ENCODE assay signal across 11 cellular contexts in the genomic region with DNA sequence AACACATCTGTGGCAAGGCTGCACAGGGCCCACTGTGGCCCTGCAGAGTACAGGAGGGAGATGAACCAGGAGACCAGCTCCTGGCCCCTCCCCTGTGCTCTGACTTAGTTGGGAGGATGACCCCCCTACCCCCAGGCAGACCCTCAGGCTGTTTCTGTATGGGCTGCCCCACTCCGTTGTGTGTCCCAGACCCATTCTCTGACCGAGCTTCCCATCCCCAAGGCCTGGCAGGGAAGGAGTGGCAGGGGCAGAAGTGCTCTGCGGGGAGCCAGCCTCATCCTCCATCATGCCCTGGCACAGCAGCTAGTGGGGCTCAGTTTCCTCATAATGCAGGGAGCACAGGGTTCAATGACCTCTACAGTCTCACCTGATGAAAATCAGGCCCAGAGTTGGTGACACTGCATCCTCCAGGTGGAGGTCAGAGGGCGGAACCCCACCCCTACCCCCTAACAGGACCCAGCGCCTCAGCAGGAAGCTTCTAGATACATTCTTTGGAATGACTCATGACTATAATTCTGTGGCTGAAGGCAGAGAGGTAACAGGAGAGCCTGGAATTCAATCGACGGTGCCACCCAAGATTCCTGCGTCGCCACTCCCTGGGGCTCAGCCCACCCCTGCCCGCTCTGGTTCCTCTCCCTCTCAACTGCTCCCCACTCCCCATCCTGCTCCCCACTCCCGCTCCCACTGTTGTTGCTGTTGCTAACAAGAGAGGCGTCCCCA. TPM values are rescaled to one million over a fixed set of nuclear protein-coding genes. Genes with fewer than 3 reads are reported as not detected.
DNase-seq lines count a peak whose midpoint lies in the region; ATAC-seq and TF ChIP-seq lines count a peak whose summit lies in the region.
"Had no signal": no experiment of that assay in that cellular context is flagged by ENCODE, and none has a peak within 500 bp of the region (broad histone marks: within the 10 kb centered on the region; RNA-seq: fewer than 3 reads in every experiment).

No MANE protein-coding gene starts in this region.

- CTCF ChIA-PET in HCT116 (lab: Charles Lee): interaction anchor here (1.2 to 3.0 kb wide), 2 partner anchors 8 to 24 kb away, joined by 3 to 19 read pairs; no protein-coding TSS in a partner anchor

- peaks cover 39% of the 10 kb centered on the region for H3K79me2 ChIP-seq in HCT116 (ENCODE audit: insufficient read depth, low read length)

- RAD21 ChIA-PET in HCT116 (lab: Charles Lee; ENCODE audit: low non-redundant PET in 1 of 2, low total read pairs in 2 of 2, uncharacterized antibody in 2 of 2, unreplicated experiment in 2 of 2): no interaction called here

- peak overlapping the region; percentile 60 for H3K9ac ChIP-seq in HCT116 (ENCODE audit: low read length)
- peak overlapping the region; percentile 4; the same call in 1 of the 2 replicates for H3K9ac ChIP-seq in iPS-20b (ENCODE audit: low read depth, low read length)
- H3K9ac ChIP-seq in skeletal muscle satellite cell (ENCODE audit: low read depth, low read length): peak overlapping the region; percentile 61

- no peaks in the 10 kb centered on the region for H4K20me1 ChIP-seq in HCT116 (ENCODE audit: insufficient read depth)

- H3K9me3 ChIP-seq in HCT116 (ENCODE audit: control insufficient read depth in 1 of 2, insufficient read depth in 1 of 2, low read depth in 1 of 2, low read length in 2 of 2) (no peaks in the 10 kb centered on the region), iPS-20b (ENCODE audit: insufficient read depth, low read depth, low read length) (no peaks in the 10 kb centered on the region), skeletal muscle satellite cell (replicated peaks; ENCODE audit: low read length) (no peaks in the 10 kb centered on the region), Peyer's patch (no peaks in the 10 kb centered on the region)

- TF ChIP-seq POLR2A in HCT116 (IDR thresholded peaks at IDR 0.05; ENCODE audit: borderline replicate concordance, extremely low read depth, insufficient read depth, insufficient read length) (no peak), Peyer's patch (IDR thresholded peaks at IDR 0.05) (no peak)

- TF ChIP-seq CTCF in HCT116 (IDR thresholded peaks at IDR 0.05 in 2 of 3, conservative IDR thresholded peaks at IDR 0.05 in 1 of 3; ENCODE audit: borderline replicate concordance in 1 of 3, insufficient read depth in 1 of 3, low read depth in 2 of 3, low read length in 2 of 3): no peak
- TF ChIP-seq CTCF in Peyer's patch (IDR thresholded peaks at IDR 0.05): no peak

- no TSS peak for BruUV-seq in HCT116 (replicated peaks; lab: Mats Ljungman, UMichigan)

- H3K4me2 ChIP-seq in HCT116 (ENCODE audit: low read length) (peak overlapping the region; percentile 71), skeletal muscle satellite cell (ENCODE audit: low read length) (peak overlapping the region; percentile 48)

- H3K36me3 ChIP-seq in HCT116 (ENCODE audit: control insufficient read depth in 1 of 2, insufficient read depth in 2 of 2, low read length in 2 of 2) (no peaks in the 10 kb centered on the region), iPS-20b (ENCODE audit: insufficient read depth, low read depth, low read length) (peaks cover 88% of the 10 kb centered on the region), skeletal muscle satellite cell (ENCODE audit: insufficient read depth, low read length) (no peaks in the 10 kb centered on the region), Peyer's patch (no peaks in the 10 kb centered on the region)

- DNase-seq in HCT116 (ENCODE audit: low read depth, low spot score) (peak; percentile 72), astrocyte of the hippocampus (ENCODE audit: low read depth, low spot score) (peak; percentile 80), NCI-H510A treated with DMSO at 0.1 percent for 48 hours (lab: John Stamatoyannopoulos, UW) (no peak), Peyer's patch (no peak)
- DNase-seq: activated CD8-positive, alpha-beta T cell treated with anti-CD3 and anti-CD28 coated beads for 36 hours; stimulated activated naive CD8-positive, alpha-beta T cell treated with anti-CD3 and anti-CD28 coated beads, Interleukin-15, Interleukin-2, amounts not matched to agents 100 U/mL and 50 U/mL, for 24 hours had no signal

- peaks cover 67 to 71% of the 10 kb centered on the region in 2 experiments for H3K4me1 ChIP-seq in HCT116 (ENCODE audit: control insufficient read depth in 1 of 2, insufficient read depth in 2 of 2, low read length in 2 of 2)
- peaks cover 31% of the 10 kb centered on the region for H3K4me1 ChIP-seq in iPS-20b (ENCODE audit: insufficient read depth, low read length)
- H3K4me1 ChIP-seq in skeletal muscle satellite cell (ENCODE audit: control insufficient read depth, insufficient read depth, low read length): peaks cover 20% of the 10 kb centered on the region
- H3K4me1 ChIP-seq in Peyer's patch: no peaks in the 10 kb centered on the region

- peak; percentile 84 for ATAC-seq in HCT116
- no peak for ATAC-seq in HG02798 (IDR thresholded peaks at IDR 0.05; ENCODE audit: poor library complexity, unreplicated experiment)
- no peak for ATAC-seq in HG02981 (IDR thresholded peaks at IDR 0.05; ENCODE audit: unreplicated experiment)
- ATAC-seq: activated CD8-positive, alpha-beta T cell treated with anti-CD3 and anti-CD28 coated beads for 36 hours; stimulated activated naive CD8-positive, alpha-beta T cell treated with anti-CD3 and anti-CD28 coated beads, Interleukin-15, Interleukin-2, amounts not matched to agents 100 U/mL and 50 U/mL, for 24 hours had no signal

- H2AFZ ChIP-seq in HCT116 (ENCODE audit: low read depth, low read length, poor library complexity, severe bottlenecking): no peak overlapping the region

- no peak for TF ChIP-seq RAD21 in HCT116 (IDR thresholded peaks at IDR 0.05; ENCODE audit: low read depth)

- H3K9me2 ChIP-seq in HCT116 (ENCODE audit: insufficient read depth): no peaks in the 10 kb centered on the region

- H3K27me3 ChIP-seq in HCT116 (ENCODE audit: insufficient read depth, low read length) (no peaks in the 10 kb centered on the region), iPS-20b (ENCODE audit: insufficient read depth, low read length) (no peaks in the 10 kb centered on the region), skeletal muscle satellite cell (ENCODE audit: control insufficient read depth, insufficient read depth, low read length) (no peaks in the 10 kb centered on the region), Peyer's patch (no peaks in the 10 kb centered on the region)

- POLR2A ChIA-PET in HCT116 (lab: Charles Lee): interaction anchor here (1.0 kb wide), 1 partner anchor 11 kb away, joined by 3 read pairs; no protein-coding TSS in a partner anchor

- H3K27ac ChIP-seq in HCT116 (ENCODE audit: low read depth, low read length) (peak overlapping the region; percentile 95), iPS-20b (ENCODE audit: low read length) (peak overlapping the region; percentile 62), Peyer's patch (peak overlapping the region in 2 of 4 donors; percentile 22 to 30)

- H3K4me3 ChIP-seq in HCT116 (replicated peaks in 1 of 2; ENCODE audit: low read depth in 1 of 2, low read length in 2 of 2): peak overlapping the region in 1 of 2 experiments; percentile 27; a peak in 2 of 4 replicates
- H3K4me3 ChIP-seq in iPS-20b (ENCODE audit: low read length): no peak overlapping the region
- peak overlapping the region; percentile 13 for H3K4me3 ChIP-seq in skeletal muscle satellite cell (ENCODE audit: low read length)
- no peak overlapping the region for H3K4me3 ChIP-seq in Peyer's patch
- H3K4me3 ChIP-seq: skin epidermis had no signal

- intact Hi-C loops in HCT116 (cut with micrococcal nuclease): loop anchor here (1.0 kb wide), 1 partner anchor 25 kb away; no protein-coding TSS in a partner anchor

TF ChIP-seq in HCT116, 20 proteins besides CTCF, POLR2A, EP300 and RAD21:
- TF ChIP-seq POLR2AphosphoS5 (IDR thresholded peaks at IDR 0.05; ENCODE audit: low read depth, low read length): peak; percentile 21; the same call in 1 of the 2 replicates
- no peak for TF ChIP-seq EZH2 (IDR thresholded peaks at IDR 0.05)

RNA-seq across cellular contexts. Expression of a gene that starts 18.2 kb away (rescaled TPM):
- total RNA-seq in HCT116 (2021; ENCODE audit: unreplicated experiment) (37.5 TPM), Peyer's patch (10 to 100 TPM in 3 of 4 donors, 1 to 10 TPM in 1; 7.5 to 40.4 (median 15.2) TPM)
- 27.1 and 29.8 TPM in 2 replicates for polyA plus RNA-seq in HCT116 (2012)
- total RNA-seq in skeletal muscle satellite cell (2012; rRNA removed): 3.5 and 11.6 TPM in 2 replicates

Comparison
In these comparisons a context has a peak if more than half of its experiments do, and no peak if none do; other contexts are left out.
1. DNase-seq: peak in HCT116 (single experiment) and astrocyte of the hippocampus (single experiment); none in NCI-H510A treated with DMSO at 0.1 percent for 48 hours (single experiment) and Peyer's patch (0 of 3).
2. H3K9ac ChIP-seq: peak in every context shown above with its lines; median percentile 61 in skeletal muscle satellite cell; 60 in HCT116; 4 in iPS-20b.